ENCODE assay signal across 8 cellular contexts in genomic region chr17:74770498-74771318, GRCh38. TPM values are rescaled to one million over a fixed set of nuclear protein-coding genes. Genes with fewer than 3 reads are reported as not detected.
DNase-seq lines count a peak whose midpoint lies in the region; ATAC-seq and TF ChIP-seq lines count a peak whose summit lies in the region.

No MANE protein-coding gene starts in this region.

- peaks cover 25% of the 10 kb centered on the region for H3K27me3 Mint-ChIP-seq in GM23338 (ENCODE audit: insufficient read depth, low read depth, poor library complexity)
- no peaks in the 10 kb centered on the region for H3K27me3 Mint-ChIP-seq in activated T-cell treated with anti-CD3 and anti-CD28 coated beads, Interleukin-2, amount 50 U/mL, for 72 hours (ENCODE audit: low read depth)

- H3K4me3 ChIP-seq in GM23338 (no peak overlapping the region), OCI-LY7 (ENCODE audit: low read depth, low read length, poor library complexity, severe bottlenecking) (no peak overlapping the region), fibroblast of mammary gland (ENCODE audit: control insufficient read depth, low read depth, low read length) (no peak overlapping the region), osteoblast (ENCODE audit: insufficient read depth, low read length) (no peak overlapping the region), uterus (no peak overlapping the region)

- H2AFZ ChIP-seq in GM23338 (no peak overlapping the region), OCI-LY7 (ENCODE audit: low read length) (no peak overlapping the region), osteoblast (ENCODE audit: low read length) (no peak overlapping the region)

- H3K27ac Mint-ChIP-seq in GM23338: no peak overlapping the region
- peak overlapping the region; percentile 27 for H3K27ac Mint-ChIP-seq in activated T-cell treated with anti-CD3 and anti-CD28 coated beads, Interleukin-2, amount 50 U/mL, for 72 hours

- H3K9me2 ChIP-seq in GM23338 (ENCODE audit: insufficient read depth) (no peaks in the 10 kb centered on the region), OCI-LY7 (ENCODE audit: insufficient read depth, low read length) (no peaks in the 10 kb centered on the region)

- POLR2A ChIA-PET in OCI-LY7 (lab: Charles Lee): interaction anchor here (0.8 to 1.6 kb wide), 5 partner anchors 14 to 102 kb away, joined by 3 to 6 read pairs (median 4); no protein-coding TSS in a partner anchor

- BruUV-seq in OCI-LY7 (replicated peaks; lab: Mats Ljungman, UMichigan): no TSS peak

- H3K79me2 ChIP-seq in GM23338 (replicated peaks; ENCODE audit: insufficient read depth) (peaks cover 15% of the 10 kb centered on the region), OCI-LY7 (ENCODE audit: insufficient read depth, low read depth, low read length) (peaks cover 9% of the 10 kb centered on the region), osteoblast (ENCODE audit: insufficient read depth, low read length) (peaks cover 22% of the 10 kb centered on the region)

- H3K9me3 Mint-ChIP-seq in GM23338: no peaks in the 10 kb centered on the region
- no peaks in the 10 kb centered on the region for H3K9me3 Mint-ChIP-seq in activated T-cell treated with anti-CD3 and anti-CD28 coated beads, Interleukin-2, amount 50 U/mL, for 72 hours

- intact Hi-C loops in OCI-LY7 (cut with micrococcal nuclease; ENCODE audit: unreplicated experiment): loop anchor here (1.0 kb wide), 3 partner anchors 21 to 113 kb away; no protein-coding TSS in a partner anchor
- intact Hi-C loops in uterus (cut with DNase I; ENCODE audit: low total_unique reads): no loop called here

- no peak overlapping the region for H3K4me3 Mint-ChIP-seq in GM23338
- no peak overlapping the region for H3K4me3 Mint-ChIP-seq in activated T-cell treated with anti-CD3 and anti-CD28 coated beads, Interleukin-2, amount 50 U/mL, for 72 hours

- no peak for TF ChIP-seq POLR2A in uterus (IDR thresholded peaks at IDR 0.05)

- CTCF ChIA-PET in OCI-LY7 (lab: Charles Lee; ENCODE audit: unreplicated experiment): interaction anchor here (0.6 to 1.2 kb wide), 4 partner anchors 9 to 162 kb away, joined by 3 to 10 read pairs (median 6); no protein-coding TSS in a partner anchor

- H3K4me2 ChIP-seq in GM23338 (no peak overlapping the region), OCI-LY7 (ENCODE audit: low read length) (no peak overlapping the region), osteoblast (ENCODE audit: insufficient read depth, low read length) (no peak overlapping the region)

- no peaks in the 10 kb centered on the region for H3K9me3 ChIP-seq in OCI-LY7 (ENCODE audit: low read length)
- H3K9me3 ChIP-seq in osteoblast (ENCODE audit: low read depth, low read length): no peaks in the 10 kb centered on the region
- H3K9me3 ChIP-seq in uterus: no peaks in the 10 kb centered on the region

- peak; percentile 49 for DNase-seq in AG20443 (ENCODE audit: low spot score)
- DNase-seq in GM23338 (ENCODE audit: low spot score): peak; percentile 85
- peak; percentile 66 for DNase-seq in OCI-LY7 (ENCODE audit: low spot score)
- peak; percentile 75 to 79 for DNase-seq in activated T-cell treated with anti-CD3 and anti-CD28 coated beads, Interleukin-2, amount 50 U/mL, for 72 hours
- peak; percentile 28 for DNase-seq in fibroblast of mammary gland (ENCODE audit: low read depth)
- peak; percentile 88 for DNase-seq in osteoblast (ENCODE audit: insufficient read length, low spot score, missing footprints)
- DNase-seq in uterus: no peak

- H3K36me3 ChIP-seq in GM23338 (ENCODE audit: insufficient read depth) (peaks cover 8% of the 10 kb centered on the region), OCI-LY7 (ENCODE audit: insufficient read depth, low read length) (peaks cover 77% of the 10 kb centered on the region), osteoblast (ENCODE audit: insufficient read depth, low read length) (peaks cover 34% of the 10 kb centered on the region), uterus (no peaks in the 10 kb centered on the region)

- ATAC-seq in GM23338 (peak; percentile 92), HG02884 (IDR thresholded peaks at IDR 0.05; ENCODE audit: unreplicated experiment) (no peak)
- ATAC-seq in activated T-cell treated with anti-CD3 and anti-CD28 coated beads, Interleukin-2, amount 50 U/mL, for 72 hours (replicated peaks in 1 of 2): peak; percentile 90

- peaks cover 3% of the 10 kb centered on the region; the same call in 1 of the 2 replicates for H3F3A ChIP-seq in GM23338 (replicated peaks; ENCODE audit: low read depth)

- H4K20me1 ChIP-seq in GM23338 (replicated peaks; ENCODE audit: insufficient read depth) (peaks cover 13% of the 10 kb centered on the region; the same call in 1 of the 2 replicates), OCI-LY7 (ENCODE audit: insufficient read depth, low read length) (no peaks in the 10 kb centered on the region), osteoblast (ENCODE audit: insufficient read depth, low read length) (peaks cover 16% of the 10 kb centered on the region)

- H3K27ac ChIP-seq in GM23338 (ENCODE audit: low read depth) (peak overlapping the region; percentile 26; the same call in 1 of the 2 replicates), OCI-LY7 (ENCODE audit: low read depth, low read length, poor library complexity, severe bottlenecking) (no peak overlapping the region), osteoblast (ENCODE audit: low read depth, low read length) (no peak overlapping the region), uterus (no peak overlapping the region)

- H3K27me3 ChIP-seq in GM23338 (ENCODE audit: insufficient read depth): no peaks in the 10 kb centered on the region
- no peaks in the 10 kb centered on the region for H3K27me3 ChIP-seq in osteoblast (ENCODE audit: insufficient read depth, low read length)
- no peaks in the 10 kb centered on the region for H3K27me3 ChIP-seq in uterus

- H3K4me1 ChIP-seq in GM23338 (ENCODE audit: insufficient read depth): peaks cover 5% of the 10 kb centered on the region; the same call in 1 of the 2 replicates
- H3K4me1 ChIP-seq in OCI-LY7 (ENCODE audit: insufficient read depth, low read length, poor library complexity, severe bottlenecking): peaks cover 6% of the 10 kb centered on the region
- H3K4me1 ChIP-seq in osteoblast (ENCODE audit: insufficient read depth, low read length): peaks cover 47% of the 10 kb centered on the region
- peaks cover 4 to 6% of the 10 kb centered on the region in 2 donors for H3K4me1 ChIP-seq in uterus

- TF ChIP-seq CTCF in GM23338 (conservative IDR thresholded peaks at IDR 0.05; ENCODE audit: low read depth in 2 of 2): peak; percentile 77 to 97
- peak; percentile 86 for TF ChIP-seq CTCF in OCI-LY7 (conservative IDR thresholded peaks at IDR 0.05; ENCODE audit: low read length)
- TF ChIP-seq CTCF in fibroblast of mammary gland (conservative IDR thresholded peaks at IDR 0.05; ENCODE audit: control insufficient read depth, insufficient read depth, low read depth, low read length): peak; percentile 57
- peak; percentile 62 for TF ChIP-seq CTCF in osteoblast (IDR thresholded peaks at IDR 0.05; ENCODE audit: extremely low read depth, low read depth, low read length)
- peak; percentile 41 to 71 (median 57) for TF ChIP-seq CTCF in uterus (IDR thresholded peaks at IDR 0.05)

- peaks cover 11% of the 10 kb centered on the region; the same call in 2 of the 3 replicates for H3K4me1 Mint-ChIP-seq in GM23338
- peaks cover 33% of the 10 kb centered on the region for H3K4me1 Mint-ChIP-seq in activated T-cell treated with anti-CD3 and anti-CD28 coated beads, Interleukin-2, amount 50 U/mL, for 72 hours (ENCODE audit: low read depth)

- H3K36me3 Mint-ChIP-seq in GM23338 (ENCODE audit: low read depth): peaks cover 55% of the 10 kb centered on the region
- H3K36me3 Mint-ChIP-seq in activated T-cell treated with anti-CD3 and anti-CD28 coated beads, Interleukin-2, amount 50 U/mL, for 72 hours (ENCODE audit: insufficient read depth in 2 of 2): peaks cover 3 to 15% of the 10 kb centered on the region in 2 donors

TF ChIP-seq in GM23338, 12 proteins besides CTCF, POLR2A, EP300 and RAD21 (continues in another document):
- TF ChIP-seq EZH2 (IDR thresholded peaks at IDR 0.05; ENCODE audit: low read depth, unreplicated experiment) (no peak), POLR2AphosphoS5 (IDR thresholded peaks at IDR 0.05; ENCODE audit: low read depth) (peak; percentile 7; the same call in 1 of the 2 replicates), EZH2phosphoT487 (IDR thresholded peaks at IDR 0.05; ENCODE audit: unreplicated experiment) (no peak)

RNA-seq across cellular contexts. Expression of gene NAT9, which starts 5.4 kb away (rescaled TPM):
- 37.5 and 62.1 TPM in 2 replicates for total RNA-seq in GM23338 (2014; rRNA removed; shearing (Covaris generic))
- 30.7 and 37.3 TPM in 2 replicates for polyA plus RNA-seq in GM23338 (2016; fragmentation: Nextera tagmentation; extraction: Ambion mirVana)
- 77.2 and 99.3 TPM in 2 replicates for total RNA-seq in OCI-LY7 (2014; rRNA removed; shearing (Covaris generic))
- total RNA-seq in OCI-LY7 (2022) (87.9 and 89.0 TPM in 2 replicates), osteoblast (33.0 and 35.1 TPM in 2 replicates), uterus (10 to 100 TPM in 3 of 4 donors, 1 to 10 TPM in 1; 5.4 to 53.3 (median 33.9) TPM)
- 10 to 100 TPM; 49.7 to 58.4 TPM for total RNA-seq in activated T-cell treated with anti-CD3 and anti-CD28 coated beads, Interleukin-2, amount 50 U/mL, for 72 hours

RNA-seq across cellular contexts. Expression of gene NHERF1, which starts 22.3 kb away (rescaled TPM):
- 85.8 and 100 TPM in 2 replicates for total RNA-seq in GM23338 (2014; rRNA removed; shearing (Covaris generic))
- 48.8 and 49.3 TPM in 2 replicates for polyA plus RNA-seq in GM23338 (2016; fragmentation: Nextera tagmentation; extraction: Ambion mirVana)
- total RNA-seq in OCI-LY7 (2014; rRNA removed; shearing (Covaris generic)): 73.2 and 86.1 TPM in 2 replicates
- total RNA-seq in OCI-LY7 (2022): 116 and 122 TPM in 2 replicates
- total RNA-seq in activated T-cell treated with anti-CD3 and anti-CD28 coated beads, Interleukin-2, amount 50 U/mL, for 72 hours: 10 to 100 TPM; 78.8 to 81.2 TPM
- total RNA-seq in osteoblast: 15.9 and 22.1 TPM in 2 replicates
- 10 to 100 TPM in 3 of 4 donors, 1 to 10 TPM in 1; 3.3 to 16.9 (median 12.0) TPM for total RNA-seq in uterus

RNA-seq across cellular contexts. Expression of gene RAB37, which starts 33.7 kb away (rescaled TPM):
- 3.4 and 5.2 TPM in 2 replicates for total RNA-seq in GM23338 (2014; rRNA removed; shearing (Covaris generic))
- polyA plus RNA-seq in GM23338 (2016; fragmentation: Nextera tagmentation; extraction: Ambion mirVana): 3.3 and 3.6 TPM in 2 replicates
- total RNA-seq in OCI-LY7 (2014; rRNA removed; shearing (Covaris generic)): 2.8 and 6.3 TPM in 2 replicates
- 12.7 and 18.9 TPM in 2 replicates for total RNA-seq in OCI-LY7 (2022)
- total RNA-seq in activated T-cell treated with anti-CD3 and anti-CD28 coated beads, Interleukin-2, amount 50 U/mL, for 72 hours: 10 to 100 TPM; 13.6 to 18.1 TPM
- under 0.01 and 0.36 TPM in 2 replicates for total RNA-seq in osteoblast
- total RNA-seq in uterus: 1 to 10 TPM in 3 of 4 donors, under 1 TPM in 1; under 0.01 to 5.0 (median 1.7) TPM

RNA-seq across cellular contexts. Expression of gene CD300LF, which starts 58.0 kb away (rescaled TPM):
- total RNA-seq in GM23338 (2014; rRNA removed; shearing (Covaris generic)): not detected in 2 replicates
- polyA plus RNA-seq in GM23338 (2016; fragmentation: Nextera tagmentation; extraction: Ambion mirVana): not detected in 2 replicates
- total RNA-seq in OCI-LY7 (2014; rRNA removed; shearing (Covaris generic)): not detected in 2 replicates
- total RNA-seq in OCI-LY7 (2022): not detected in 2 replicates
- not detected for total RNA-seq in activated T-cell treated with anti-CD3 and anti-CD28 coated beads, Interleukin-2, amount 50 U/mL, for 72 hours
- total RNA-seq in osteoblast: not detected in 2 replicates
- under 1 TPM in 2 of 4 donors, not detected in 2; 0.27 to 0.41 TPM for total RNA-seq in uterus

Comparison
In these comparisons a context has a peak if more than half of its experiments do, and no peak if none do; other contexts are left out.
1. DNase-seq: peak in AG20443 (single experiment), GM23338 (single experiment), OCI-LY7 (single experiment), activated T-cell treated with anti-CD3 and anti-CD28 coated beads, Interleukin-2, amount 50 U/mL, for 72 hours (2 of 2), fibroblast of mammary gland (single experiment) and osteoblast (single experiment); none in uterus (0 of 2).
2. Peak in every context shown above with its lines, with median percentiles within 50 percentile points of each other: CTCF ChIP-seq.